Comparison of ENCODE assay signal across 19 cellular contexts in genomic region chr3:126682046-126682445, GRCh38.
"Had no signal": no experiment of that assay in that cellular context is flagged by ENCODE, and none has a peak within 500 bp of the region (broad histone marks: within the 10 kb centered on the region; RNA-seq: fewer than 3 reads in every experiment).

No MANE protein-coding gene starts in this region.

- DNase-seq: effector memory CD4-positive, alpha-beta T cell; esophagus squamous epithelium; foreskin fibroblast; glutamatergic neuron; kidney glomerular epithelial cell; mammary epithelial cell; mucosa of descending colon; naive thymus-derived CD8-positive, alpha-beta T cell; ovary; right cardiac atrium; small intestine; stimulated activated CD4-positive, alpha-beta T cell treated with anti-CD3 and anti-CD28 coated beads, Interleukin-2, amount 100 ng/mL, for 48 hours; stimulated activated naive CD4-positive, alpha-beta T cell treated with Interleukin-2 at 50 U/mL for 16 hours; tibial artery; upper lobe of left lung; uterus had no signal

- H3K27me3 ChIP-seq: ovary, upper lobe of left lung, uterus had no signal

- H3K27ac ChIP-seq: epithelial cell of prostate, esophagus squamous epithelium, gastroesophageal sphincter, ovary, suprapubic skin, tibial artery, upper lobe of left lung, uterus had no signal

- H3K4me3 ChIP-seq: esophagus squamous epithelium, gastroesophageal sphincter, mucosa of descending colon, ovary, suprapubic skin, tibial artery, upper lobe of left lung, uterus had no signal

- H3K9me3 ChIP-seq: esophagus squamous epithelium, gastroesophageal sphincter, mucosa of descending colon, ovary, suprapubic skin, tibial artery, upper lobe of left lung, uterus had no signal

- ATAC-seq: gastroesophageal sphincter; mucosa of descending colon; naive thymus-derived CD8-positive, alpha-beta T cell; right cardiac atrium had no signal

- H3K36me3 ChIP-seq: esophagus squamous epithelium, gastroesophageal sphincter, ovary, suprapubic skin, tibial artery, upper lobe of left lung, uterus had no signal

- H3K4me1 ChIP-seq: uterus had no signal
